Comparison of ENCODE assay signal across 17 cellular contexts in the genomic region with DNA sequence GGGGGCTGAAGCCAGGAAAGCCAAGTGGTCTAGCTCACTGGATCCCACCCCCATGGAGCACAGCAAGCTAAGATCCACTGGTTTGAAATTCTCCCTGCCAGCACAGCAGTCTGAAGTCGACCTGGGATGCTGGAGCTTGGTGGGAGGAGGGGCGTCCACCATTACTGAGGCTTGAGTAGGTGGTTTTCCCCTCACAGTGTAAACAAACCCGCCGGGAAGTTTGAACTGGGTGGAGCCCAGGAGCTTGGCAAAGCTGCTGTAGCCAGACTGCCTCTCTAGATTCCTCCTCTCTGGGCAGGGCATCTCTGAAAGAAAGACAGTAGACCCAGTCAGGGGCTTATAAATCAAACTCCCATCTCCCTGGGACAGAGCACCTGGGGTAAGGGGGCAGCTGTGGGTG. TPM values are rescaled to one million over a fixed set of nuclear protein-coding genes. Genes with fewer than 3 reads are reported as not detected.
"Had no signal": no experiment of that assay in that cellular context is flagged by ENCODE, and none has a peak within 500 bp of the region (broad histone marks: within the 10 kb centered on the region; RNA-seq: fewer than 3 reads in every experiment).

No MANE protein-coding gene starts in this region.

RNA-seq across cellular contexts. Expression of gene TMEM174, which starts 34.2 kb away (rescaled TPM):
- total RNA-seq: naive thymus-derived CD8-positive, alpha-beta T cell; natural killer cell treated with Interleukin-12 subunit alpha and Interleukin-12 subunit beta and Interleukin-15 and Interleukin-18, amount 100 ng/mL, for 72 hours; neural crest cell; omental fat pad; osteocyte; pancreas; posterior vena cava; prostate gland; right atrium auricular region; sciatic nerve; stomach; subcutaneous adipose tissue; temporal lobe; thoracic aorta; upper lobe of right lung; urinary bladder; uterus had no signal
